Comparison of ENCODE assay signal across 16 cellular contexts in the genomic region with DNA sequence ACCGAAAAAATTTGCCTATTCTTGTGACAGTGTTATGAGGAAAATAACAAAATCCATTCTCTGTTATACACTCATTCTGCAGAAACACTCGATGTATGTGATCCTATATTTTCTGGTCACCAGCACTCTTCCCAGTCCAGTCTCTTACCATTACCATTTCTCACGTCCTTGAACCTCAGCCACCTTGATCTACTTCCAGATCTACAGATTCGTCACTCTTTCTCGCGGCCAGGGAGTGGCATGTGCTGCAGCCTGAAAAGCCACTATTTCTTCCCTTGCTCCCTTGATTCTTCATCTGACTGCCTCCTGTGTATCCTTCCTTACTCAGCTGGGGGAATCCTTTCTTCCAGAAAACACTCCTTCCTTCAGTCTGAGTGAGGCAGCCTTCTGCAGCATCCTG. TPM values are rescaled to one million over a fixed set of nuclear protein-coding genes. Genes with fewer than 3 reads are reported as not detected.
DNase-seq lines count a peak whose midpoint lies in the region; ATAC-seq and TF ChIP-seq lines count a peak whose summit lies in the region.
"Had no signal": no experiment of that assay in that cellular context is flagged by ENCODE, and none has a peak within 500 bp of the region (broad histone marks: within the 10 kb centered on the region; RNA-seq: fewer than 3 reads in every experiment).

No MANE protein-coding gene starts in this region.

- no peak for ATAC-seq in activated CD8-positive, alpha-beta T cell treated with anti-CD3 and anti-CD28 coated beads for 36 hours
- ATAC-seq in stimulated activated effector memory CD8-positive, alpha-beta T cell treated with anti-CD3 and anti-CD28 coated beads, Interleukin-12 subunit alpha, Interleukin-12 subunit beta, amount 100 ng/mL, for 72 hours, result no peak
- no peak for ATAC-seq in esophagus mucosa
- ATAC-seq: CD8-positive, alpha-beta T cell; GM12878 had no signal

- DNase-seq in activated T-cell treated with anti-CD3 and anti-CD28 coated beads, Interleukin-2, amount 50 U/mL, for 24 hours, result no peak
- DNase-seq in activated T-cell treated with anti-CD3 and anti-CD28 coated beads for 4 hours, result no peak
- DNase-seq in Calu3, result no peak
- no peak for DNase-seq in activated CD8-positive, alpha-beta T cell treated with anti-CD3 and anti-CD28 coated beads for 36 hours
- DNase-seq in stimulated activated effector memory CD8-positive, alpha-beta T cell treated with anti-CD3 and anti-CD28 coated beads, Interleukin-12 subunit alpha, Interleukin-12 subunit beta, amount 100 ng/mL, for 72 hours (ENCODE audit: low spot score in 2 of 2), result no peak
- no peak for DNase-seq in SW 1271 (lab: John Stamatoyannopoulos, UW)
- DNase-seq: 8988T; CD8-positive, alpha-beta T cell; DMS 273 treated with DMSO at 0.1 percent for 48 hours; DMS53; DND-41; EL; GM23248 had no signal

- BruUV-seq in Calu3 (replicated peaks; lab: Mats Ljungman, UMichigan), result no TSS peak

- no peak for TF ChIP-seq CTCF in Calu3 (IDR thresholded peaks at IDR 0.05; ENCODE audit: unreplicated experiment)
- no peak for TF ChIP-seq CTCF in activated CD8-positive, alpha-beta T cell treated with anti-CD3 and anti-CD28 coated beads for 36 hours (IDR thresholded peaks at IDR 0.05)

- POLR2A ChIA-PET in activated CD8-positive, alpha-beta T cell treated with anti-CD3 and anti-CD28 coated beads for 36 hours (lab: Charles Lee), result interaction anchor here (0.6 to 1.5 kb wide), 3 partner anchors 12 to 18 kb away, joined by 3 read pairs; partner anchors contain the start of genes ATP5F1C and KIN

- H3K27ac Mint-ChIP-seq in activated T-cell treated with anti-CD3 and anti-CD28 coated beads, Interleukin-2, amount 50 U/mL, for 24 hours, result peak overlapping the region; percentile 44
- peak overlapping the region; percentile 38 for H3K27ac Mint-ChIP-seq in Calu3 (ENCODE audit: unreplicated experiment)
- peak overlapping the region; percentile 3 for H3K27ac Mint-ChIP-seq in activated CD8-positive, alpha-beta T cell treated with anti-CD3 and anti-CD28 coated beads for 36 hours
- peak overlapping the region; percentile 7 for H3K27ac Mint-ChIP-seq in stimulated activated effector memory CD8-positive, alpha-beta T cell treated with anti-CD3 and anti-CD28 coated beads, Interleukin-12 subunit alpha, Interleukin-12 subunit beta, amount 100 ng/mL, for 72 hours
- H3K27ac Mint-ChIP-seq: B cell; CD8-positive, alpha-beta T cell had no signal

- intact Hi-C loops in Calu3 (cut with micrococcal nuclease; ENCODE audit: unreplicated experiment), result no loop called here
- intact Hi-C loops in activated CD8-positive, alpha-beta T cell treated with anti-CD3 and anti-CD28 coated beads for 36 hours (cut with micrococcal nuclease), result no loop called here

- CTCF ChIA-PET in Calu3 (lab: Charles Lee), result no interaction called here
- CTCF ChIA-PET in activated CD8-positive, alpha-beta T cell treated with anti-CD3 and anti-CD28 coated beads for 36 hours (lab: Charles Lee), result no interaction called here

- H3K4me1 Mint-ChIP-seq in activated T-cell treated with anti-CD3 and anti-CD28 coated beads, Interleukin-2, amount 50 U/mL, for 24 hours (ENCODE audit: low read depth), result no peaks in the 10 kb centered on the region
- H3K4me1 Mint-ChIP-seq in Calu3 (ENCODE audit: low read depth, unreplicated experiment), result no peaks in the 10 kb centered on the region
- no peaks in the 10 kb centered on the region for H3K4me1 Mint-ChIP-seq in activated CD8-positive, alpha-beta T cell treated with anti-CD3 and anti-CD28 coated beads for 36 hours (ENCODE audit: low read depth)
- peaks cover 6% of the 10 kb centered on the region for H3K4me1 Mint-ChIP-seq in stimulated activated effector memory CD8-positive, alpha-beta T cell treated with anti-CD3 and anti-CD28 coated beads, Interleukin-12 subunit alpha, Interleukin-12 subunit beta, amount 100 ng/mL, for 72 hours
- H3K4me1 Mint-ChIP-seq: B cell had no signal

- H3K9me3 Mint-ChIP-seq in activated T-cell treated with anti-CD3 and anti-CD28 coated beads, Interleukin-2, amount 50 U/mL, for 24 hours, result no peaks in the 10 kb centered on the region
- no peaks in the 10 kb centered on the region for H3K9me3 Mint-ChIP-seq in Calu3 (ENCODE audit: low read depth, unreplicated experiment)
- H3K9me3 Mint-ChIP-seq in activated CD8-positive, alpha-beta T cell treated with anti-CD3 and anti-CD28 coated beads for 36 hours, result no peaks in the 10 kb centered on the region
- H3K9me3 Mint-ChIP-seq in stimulated activated effector memory CD8-positive, alpha-beta T cell treated with anti-CD3 and anti-CD28 coated beads, Interleukin-12 subunit alpha, Interleukin-12 subunit beta, amount 100 ng/mL, for 72 hours, result no peaks in the 10 kb centered on the region
- H3K9me3 Mint-ChIP-seq: CD8-positive, alpha-beta T cell had no signal

- H3K4me3 Mint-ChIP-seq in activated T-cell treated with anti-CD3 and anti-CD28 coated beads, Interleukin-2, amount 50 U/mL, for 24 hours, result no peak overlapping the region
- H3K4me3 Mint-ChIP-seq in Calu3 (ENCODE audit: low read depth, unreplicated experiment), result no peak overlapping the region
- H3K4me3 Mint-ChIP-seq in activated CD8-positive, alpha-beta T cell treated with anti-CD3 and anti-CD28 coated beads for 36 hours, result no peak overlapping the region
- H3K4me3 Mint-ChIP-seq in stimulated activated effector memory CD8-positive, alpha-beta T cell treated with anti-CD3 and anti-CD28 coated beads, Interleukin-12 subunit alpha, Interleukin-12 subunit beta, amount 100 ng/mL, for 72 hours, result no peak overlapping the region
- H3K4me3 Mint-ChIP-seq: B cell; CD8-positive, alpha-beta T cell had no signal

- peaks cover 87% of the 10 kb centered on the region for H3K36me3 Mint-ChIP-seq in activated T-cell treated with anti-CD3 and anti-CD28 coated beads, Interleukin-2, amount 50 U/mL, for 24 hours (ENCODE audit: low read depth)
- H3K36me3 Mint-ChIP-seq in Calu3 (ENCODE audit: insufficient read depth, unreplicated experiment), result peaks cover 62% of the 10 kb centered on the region
- H3K36me3 Mint-ChIP-seq in activated CD8-positive, alpha-beta T cell treated with anti-CD3 and anti-CD28 coated beads for 36 hours (ENCODE audit: low read depth), result peaks cover 50% of the 10 kb centered on the region
- H3K36me3 Mint-ChIP-seq in stimulated activated effector memory CD8-positive, alpha-beta T cell treated with anti-CD3 and anti-CD28 coated beads, Interleukin-12 subunit alpha, Interleukin-12 subunit beta, amount 100 ng/mL, for 72 hours, result peaks cover 100% of the 10 kb centered on the region

- H3K27me3 Mint-ChIP-seq in activated T-cell treated with anti-CD3 and anti-CD28 coated beads, Interleukin-2, amount 50 U/mL, for 24 hours, result no peaks in the 10 kb centered on the region
- no peaks in the 10 kb centered on the region for H3K27me3 Mint-ChIP-seq in Calu3 (ENCODE audit: unreplicated experiment)
- H3K27me3 Mint-ChIP-seq in activated CD8-positive, alpha-beta T cell treated with anti-CD3 and anti-CD28 coated beads for 36 hours, result no peaks in the 10 kb centered on the region
- H3K27me3 Mint-ChIP-seq: B cell had no signal

RNA-seq across cellular contexts. Expression of gene TAF3, which starts 14.1 kb away (rescaled TPM):
- total RNA-seq in Calu3 (2022) (12.7 and 14.5 TPM in 2 replicates), esophagus mucosa (3.3 TPM)
- 10 to 100 TPM; 12.5 to 12.7 TPM for total RNA-seq in activated CD8-positive, alpha-beta T cell treated with anti-CD3 and anti-CD28 coated beads for 36 hours

RNA-seq across cellular contexts. Expression of gene ATP5F1C, which starts 16.2 kb away (rescaled TPM):
- 312 and 373 TPM in 2 replicates for total RNA-seq in Calu3 (2022)
- 100 to 1,000 TPM; 282 to 292 TPM for total RNA-seq in activated CD8-positive, alpha-beta T cell treated with anti-CD3 and anti-CD28 coated beads for 36 hours
- 316 TPM for total RNA-seq in esophagus mucosa

RNA-seq across cellular contexts. Expression of gene KIN, which starts 16.4 kb away (rescaled TPM):
- 15.0 and 16.2 TPM in 2 replicates for total RNA-seq in Calu3 (2022)
- 10 to 100 TPM; 10.7 to 12.6 TPM for total RNA-seq in activated CD8-positive, alpha-beta T cell treated with anti-CD3 and anti-CD28 coated beads for 36 hours
- total RNA-seq in esophagus mucosa, result 8.3 TPM
